In genomic region chr2:221675509-221675908, GRCh38 we compare ENCODE assay signal across 21 cellular contexts.
"Had no signal": no experiment of that assay in that cellular context is flagged by ENCODE, and none has a peak within 500 bp of the region (broad histone marks: within the 10 kb centered on the region; RNA-seq: fewer than 3 reads in every experiment).

No MANE protein-coding gene starts in this region.

- H3K27me3 ChIP-seq: MG63, SJSA1 had no signal

- ATAC-seq: T-cell had no signal

- H3K9me3 ChIP-seq: MG63, SJSA1, SK-N-SH had no signal

- H3K4me3 Mint-ChIP-seq: T-cell had no signal

- H3K36me3 Mint-ChIP-seq: T-cell had no signal

- H3K4me1 Mint-ChIP-seq: T-cell had no signal

- H3K4me3 ChIP-seq: MG63, SJSA1 had no signal

- DNase-seq: Karpas-422, KBM-7, MG63, NCI-H1092, NCI-H1105 treated with DMSO at 0.1 percent for 48 hours, NCI-H1417 treated with DMSO at 0.1 percent for 48 hours, NCI-H146, NCI-H1694 treated with DMSO at 0.1 percent for 48 hours, NCI-H1930, NCI-H2081, NCI-H2107, NCI-H524, NCI-H526 treated with DMSO at 0.1 percent for 48 hours, NCI-H774, Right ventricle myocardium superior, RPMI8226, SIG-M5, SK-N-SH, SW 1271, T-cell had no signal

- H3K4me2 ChIP-seq: SK-N-SH had no signal

- H3K27ac Mint-ChIP-seq: T-cell had no signal

- H3K36me3 ChIP-seq: MG63, SJSA1 had no signal

- H3K9ac ChIP-seq: SK-N-SH had no signal

- H3K27ac ChIP-seq: SJSA1 had no signal

- H3K4me1 ChIP-seq: SJSA1 had no signal
